ENCODE assay signal across 1 cellular context in genomic region chr2:241637233-241638062, GRCh38.
A peak's percentile ranks its signal among the peaks of the same experiment; 100 is the strongest.
TF ChIP-seq lines count a peak whose summit lies in the region.

TSS of gene ATG4B (plus strand) at chr2:241637693. CDS start at chr2:241637715, 22 bp downstream.

TF ChIP-seq in GM12878, 131 proteins besides CTCF, POLR2A, EP300 and RAD21 (continued from another document and continues in another):
- TF ChIP-seq ZNF687 (IDR thresholded peaks at IDR 0.05) (no peak), TAF1 (IDR thresholded peaks at IDR 0.05; ENCODE audit: borderline replicate concordance, low read depth, low read length) (peak; percentile 58; the same call in 1 of the 2 replicates), SREBF1 (IDR thresholded peaks at IDR 0.05; ENCODE audit: low read length) (no peak), SUZ12 (IDR thresholded peaks at IDR 0.05; ENCODE audit: unreplicated experiment) (no peak), PAX8 (IDR thresholded peaks at IDR 0.05) (no peak), RFX5 (IDR thresholded peaks at IDR 0.05; ENCODE audit: low read depth, low read length) (no peak), NR2C1 (IDR thresholded peaks at IDR 0.05) (peak; percentile 92), ZZZ3 (IDR thresholded peaks at IDR 0.05; ENCODE audit: control insufficient read depth, insufficient read length, low read depth) (no peak), MAX (IDR thresholded peaks at IDR 0.05; ENCODE audit: low read depth, low read length) (peak; percentile 53; the same call in 1 of the 2 replicates), TARDBP (IDR thresholded peaks at IDR 0.05; ENCODE audit: borderline replicate concordance) (peak; percentile 78), ZNF274 (IDR thresholded peaks at IDR 0.05; ENCODE audit: insufficient read depth, insufficient read length) (no peak), POLR2AphosphoS5 (IDR thresholded peaks at IDR 0.05; ENCODE audit: low read length) (peak; percentile 83; the same call in 1 of the 2 replicates), KAT2A (conservative IDR thresholded peaks at IDR 0.05; ENCODE audit: control insufficient read depth, low read depth, low read length) (no peak), ZBTB33 (IDR thresholded peaks at IDR 0.05) (no peak), SPI1 (IDR thresholded peaks at IDR 0.05; ENCODE audit: borderline replicate concordance, insufficient read depth, low read depth, low read length) (no peak), SREBF2 (IDR thresholded peaks at IDR 0.05; ENCODE audit: low read length) (no peak), BRCA1 (IDR thresholded peaks at IDR 0.05; ENCODE audit: low read depth, low read length) (no peak), BCL11A (IDR thresholded peaks at IDR 0.05; ENCODE audit: low read depth, low read length) (0 out of 2 replicates have a peak, but pooled peaks have one; percentile 4), GATAD2B (conservative IDR thresholded peaks at IDR 0.05; ENCODE audit: low read depth) (peak; percentile 42; the same call in 1 of the 2 replicates), SP1 (IDR thresholded peaks at IDR 0.05; ENCODE audit: low read depth, low read length) (peak; percentile 54), CHD2 (IDR thresholded peaks at IDR 0.05; ENCODE audit: borderline replicate concordance, low read depth, low read length) (peak; percentile 42; the same call in 1 of the 2 replicates), FOXK2 (IDR thresholded peaks at IDR 0.05) (no peak), SIN3A (IDR thresholded peaks at IDR 0.05; ENCODE audit: low read depth, low read length) (peak; percentile 75), RUNX3 (IDR thresholded peaks at IDR 0.05; ENCODE audit: low read length) (peak; percentile 53), CUX1 (IDR thresholded peaks at IDR 0.05; ENCODE audit: insufficient replicate concordance, low read depth, low read length) (no peak), NKRF (conservative IDR thresholded peaks at IDR 0.05) (peak; percentile 59), RCOR1 (conservative IDR thresholded peaks at IDR 0.05; ENCODE audit: low read depth, low read length) (peak; percentile 95), SMC3 (IDR thresholded peaks at IDR 0.05; ENCODE audit: borderline replicate concordance, low read length) (no peak), NR2C2 (IDR thresholded peaks at IDR 0.05; ENCODE audit: borderline replicate concordance, control insufficient read depth, insufficient read length, low read depth) (no peak), ATF7 (IDR thresholded peaks at IDR 0.05; ENCODE audit: low read depth) (no peak)
- TF ChIP-seq, protein P1, sequence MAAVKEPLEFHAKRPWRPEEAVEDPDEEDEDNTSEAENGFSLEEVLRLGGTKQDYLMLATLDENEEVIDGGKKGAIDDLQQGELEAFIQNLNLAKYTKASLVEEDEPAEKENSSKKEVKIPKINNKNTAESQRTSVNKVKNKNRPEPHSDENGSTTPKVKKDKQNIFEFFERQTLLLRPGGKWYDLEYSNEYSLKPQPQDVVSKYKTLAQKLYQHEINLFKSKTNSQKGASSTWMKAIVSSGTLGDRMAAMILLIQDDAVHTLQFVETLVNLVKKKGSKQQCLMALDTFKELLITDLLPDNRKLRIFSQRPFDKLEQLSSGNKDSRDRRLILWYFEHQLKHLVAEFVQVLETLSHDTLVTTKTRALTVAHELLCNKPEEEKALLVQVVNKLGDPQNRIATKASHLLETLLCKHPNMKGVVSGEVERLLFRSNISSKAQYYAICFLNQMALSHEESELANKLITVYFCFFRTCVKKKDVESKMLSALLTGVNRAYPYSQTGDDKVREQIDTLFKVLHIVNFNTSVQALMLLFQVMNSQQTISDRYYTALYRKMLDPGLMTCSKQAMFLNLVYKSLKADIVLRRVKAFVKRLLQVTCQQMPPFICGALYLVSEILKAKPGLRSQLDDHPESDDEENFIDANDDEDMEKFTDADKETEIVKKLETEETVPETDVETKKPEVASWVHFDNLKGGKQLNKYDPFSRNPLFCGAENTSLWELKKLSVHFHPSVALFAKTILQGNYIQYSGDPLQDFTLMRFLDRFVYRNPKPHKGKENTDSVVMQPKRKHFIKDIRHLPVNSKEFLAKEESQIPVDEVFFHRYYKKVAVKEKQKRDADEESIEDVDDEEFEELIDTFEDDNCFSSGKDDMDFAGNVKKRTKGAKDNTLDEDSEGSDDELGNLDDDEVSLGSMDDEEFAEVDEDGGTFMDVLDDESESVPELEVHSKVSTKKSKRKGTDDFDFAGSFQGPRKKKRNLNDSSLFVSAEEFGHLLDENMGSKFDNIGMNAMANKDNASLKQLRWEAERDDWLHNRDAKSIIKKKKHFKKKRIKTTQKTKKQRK (IDR thresholded peaks at IDR 0.05; ENCODE audit: low read depth, low read length), result no peak
- TF ChIP-seq, protein P2, sequence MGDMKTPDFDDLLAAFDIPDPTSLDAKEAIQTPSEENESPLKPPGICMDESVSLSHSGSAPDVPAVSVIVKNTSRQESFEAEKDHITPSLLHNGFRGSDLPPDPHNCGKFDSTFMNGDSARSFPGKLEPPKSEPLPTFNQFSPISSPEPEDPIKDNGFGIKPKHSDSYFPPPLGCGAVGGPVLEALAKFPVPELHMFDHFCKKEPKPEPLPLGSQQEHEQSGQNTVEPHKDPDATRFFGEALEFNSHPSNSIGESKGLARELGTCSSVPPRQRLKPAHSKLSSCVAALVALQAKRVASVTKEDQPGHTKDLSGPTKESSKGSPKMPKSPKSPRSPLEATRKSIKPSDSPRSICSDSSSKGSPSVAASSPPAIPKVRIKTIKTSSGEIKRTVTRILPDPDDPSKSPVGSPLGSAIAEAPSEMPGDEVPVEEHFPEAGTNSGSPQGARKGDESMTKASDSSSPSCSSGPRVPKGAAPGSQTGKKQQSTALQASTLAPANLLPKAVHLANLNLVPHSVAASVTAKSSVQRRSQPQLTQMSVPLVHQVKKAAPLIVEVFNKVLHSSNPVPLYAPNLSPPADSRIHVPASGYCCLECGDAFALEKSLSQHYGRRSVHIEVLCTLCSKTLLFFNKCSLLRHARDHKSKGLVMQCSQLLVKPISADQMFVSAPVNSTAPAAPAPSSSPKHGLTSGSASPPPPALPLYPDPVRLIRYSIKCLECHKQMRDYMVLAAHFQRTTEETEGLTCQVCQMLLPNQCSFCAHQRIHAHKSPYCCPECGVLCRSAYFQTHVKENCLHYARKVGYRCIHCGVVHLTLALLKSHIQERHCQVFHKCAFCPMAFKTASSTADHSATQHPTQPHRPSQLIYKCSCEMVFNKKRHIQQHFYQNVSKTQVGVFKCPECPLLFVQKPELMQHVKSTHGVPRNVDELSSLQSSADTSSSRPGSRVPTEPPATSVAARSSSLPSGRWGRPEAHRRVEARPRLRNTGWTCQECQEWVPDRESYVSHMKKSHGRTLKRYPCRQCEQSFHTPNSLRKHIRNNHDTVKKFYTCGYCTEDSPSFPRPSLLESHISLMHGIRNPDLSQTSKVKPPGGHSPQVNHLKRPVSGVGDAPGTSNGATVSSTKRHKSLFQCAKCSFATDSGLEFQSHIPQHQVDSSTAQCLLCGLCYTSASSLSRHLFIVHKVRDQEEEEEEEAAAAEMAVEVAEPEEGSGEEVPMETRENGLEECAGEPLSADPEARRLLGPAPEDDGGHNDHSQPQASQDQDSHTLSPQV (IDR thresholded peaks at IDR 0.05), result 0 out of 2 replicates have a peak, but pooled peaks have one; percentile 46
- TF ChIP-seq, protein P3, sequence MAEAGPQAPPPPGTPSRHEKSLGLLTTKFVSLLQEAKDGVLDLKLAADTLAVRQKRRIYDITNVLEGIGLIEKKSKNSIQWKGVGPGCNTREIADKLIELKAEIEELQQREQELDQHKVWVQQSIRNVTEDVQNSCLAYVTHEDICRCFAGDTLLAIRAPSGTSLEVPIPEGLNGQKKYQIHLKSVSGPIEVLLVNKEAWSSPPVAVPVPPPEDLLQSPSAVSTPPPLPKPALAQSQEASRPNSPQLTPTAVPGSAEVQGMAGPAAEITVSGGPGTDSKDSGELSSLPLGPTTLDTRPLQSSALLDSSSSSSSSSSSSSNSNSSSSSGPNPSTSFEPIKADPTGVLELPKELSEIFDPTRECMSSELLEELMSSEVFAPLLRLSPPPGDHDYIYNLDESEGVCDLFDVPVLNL (IDR thresholded peaks at IDR 0.05; ENCODE audit: low read depth, low read length), result no peak
